17 cellular contexts compared by ENCODE assay signal in genomic region chr2:53210538-53210937, GRCh38.
DNase-seq lines count a peak whose midpoint lies in the region; ATAC-seq and TF ChIP-seq lines count a peak whose summit lies in the region.
"Had no signal": no experiment of that assay in that cellular context is flagged by ENCODE, and none has a peak within 500 bp of the region (broad histone marks: within the 10 kb centered on the region; RNA-seq: fewer than 3 reads in every experiment).

No MANE protein-coding gene starts in this region.

- no peaks in the 10 kb centered on the region for H3K4me1 ChIP-seq in gastrocnemius medialis
- no peaks in the 10 kb centered on the region for H3K4me1 ChIP-seq in osteoblast (ENCODE audit: insufficient read depth, low read length)
- H3K4me1 ChIP-seq: BLaER1 treated with 17β-estradiol and CSF1 and Interleukin-3, amounts not matched to agents 10 nM and 100 nM; uterus had no signal

- H3K27ac Mint-ChIP-seq in natural killer cell treated with Interleukin-12 subunit alpha and Interleukin-12 subunit beta and Interleukin-15 and Interleukin-18, amount 100 ng/mL, for 72 hours, result no peak overlapping the region

- TF ChIP-seq CTCF in fibroblast of villous mesenchyme (IDR thresholded peaks at IDR 0.05; ENCODE audit: insufficient read depth, low read depth, low read length), result peak; percentile 11
- no peak for TF ChIP-seq CTCF in gastrocnemius medialis (IDR thresholded peaks at IDR 0.05 in 4 of 5, conservative IDR thresholded peaks at IDR 0.05 in 1 of 5)
- no peak for TF ChIP-seq CTCF in osteoblast (IDR thresholded peaks at IDR 0.05; ENCODE audit: extremely low read depth, low read depth, low read length)

- H3K36me3 ChIP-seq in gastrocnemius medialis, result no peaks in the 10 kb centered on the region
- no peaks in the 10 kb centered on the region for H3K36me3 ChIP-seq in osteoblast (ENCODE audit: insufficient read depth, low read length)
- H3K36me3 ChIP-seq: BLaER1 treated with 17β-estradiol and CSF1 and Interleukin-3, amounts not matched to agents 10 nM and 100 nM; uterus had no signal

- H2AFZ ChIP-seq in osteoblast (ENCODE audit: low read length), result no peak overlapping the region

- no peaks in the 10 kb centered on the region for H3K9me3 ChIP-seq in gastrocnemius medialis
- H3K9me3 ChIP-seq in osteoblast (ENCODE audit: low read depth, low read length), result no peaks in the 10 kb centered on the region
- H3K9me3 ChIP-seq: uterus had no signal

- H3K4me2 ChIP-seq in osteoblast (ENCODE audit: insufficient read depth, low read length), result no peak overlapping the region
- H3K4me2 ChIP-seq: BLaER1 treated with 17β-estradiol and CSF1 and Interleukin-3, amounts not matched to agents 10 nM and 100 nM had no signal

- DNase-seq in ACHN (peak; percentile 7), HCEC 1CT (peak; percentile 26), RKO (ENCODE audit: low spot score) (peak; percentile 2), fibroblast of villous mesenchyme (ENCODE audit: low read depth) (no peak), gastrocnemius medialis (no peak), osteoblast (ENCODE audit: insufficient read length, low spot score, missing footprints) (no peak)
- DNase-seq in natural killer cell treated with Interleukin-12 subunit alpha and Interleukin-12 subunit beta and Interleukin-15 and Interleukin-18, amount 100 ng/mL, for 72 hours (ENCODE audit: low spot score), result no peak
- DNase-seq: activated effector memory CD4-positive, alpha-beta T cell treated with anti-CD3 and anti-CD28 coated beads, Interleukin-2, amount 50 U/mL, for 16 hours; NCI-H2107; RPMI8226; stimulated activated CD4-positive, alpha-beta T cell treated with anti-CD3 and anti-CD28 coated beads, Interleukin-4, amount 100 ng/mL, for 4 hours; stimulated activated naive CD4-positive, alpha-beta T cell; uterus had no signal

- H3K36me3 Mint-ChIP-seq in natural killer cell treated with Interleukin-12 subunit alpha and Interleukin-12 subunit beta and Interleukin-15 and Interleukin-18, amount 100 ng/mL, for 72 hours, result peaks cover 9% of the 10 kb centered on the region

- H3K27me3 ChIP-seq in gastrocnemius medialis, result no peaks in the 10 kb centered on the region
- no peaks in the 10 kb centered on the region for H3K27me3 ChIP-seq in osteoblast (ENCODE audit: insufficient read depth, low read length)
- H3K27me3 ChIP-seq: BLaER1 treated with 17β-estradiol and CSF1 and Interleukin-3, amounts not matched to agents 10 nM and 100 nM; uterus had no signal

- H3K4me1 Mint-ChIP-seq in natural killer cell treated with Interleukin-12 subunit alpha and Interleukin-12 subunit beta and Interleukin-15 and Interleukin-18, amount 100 ng/mL, for 72 hours (ENCODE audit: low read depth in 2 of 2), result no peaks in the 10 kb centered on the region

- in situ Hi-C loops in ACHN (cut with HindIII; ENCODE audit: low pct_ligation_motif_present, low pct_unique_long_range_greater_than_20kb, low sequenced_read_pairs), result no loop called here
- in situ Hi-C loops in gastrocnemius medialis (cut with MboI; ENCODE audit: low sequenced_read_pairs in 4 of 4), result no loop called here

- H4K20me1 ChIP-seq in osteoblast (ENCODE audit: insufficient read depth, low read length), result no peaks in the 10 kb centered on the region

- no peaks in the 10 kb centered on the region for H3K79me2 ChIP-seq in osteoblast (ENCODE audit: insufficient read depth, low read length)

- H3K4me3 ChIP-seq in fibroblast of villous mesenchyme (ENCODE audit: low read depth, low read length), result no peak overlapping the region
- no peak overlapping the region for H3K4me3 ChIP-seq in gastrocnemius medialis
- no peak overlapping the region for H3K4me3 ChIP-seq in osteoblast (ENCODE audit: insufficient read depth, low read length)
- H3K4me3 ChIP-seq: BLaER1 treated with 17β-estradiol and CSF1 and Interleukin-3, amounts not matched to agents 10 nM and 100 nM; uterus had no signal

- H3K27ac ChIP-seq in gastrocnemius medialis (no peak overlapping the region), osteoblast (ENCODE audit: low read depth, low read length) (no peak overlapping the region)
- H3K27ac ChIP-seq: BLaER1 treated with 17β-estradiol and CSF1 and Interleukin-3, amounts not matched to agents 10 nM and 100 nM; HL-60; uterus had no signal

- H3K4me3 Mint-ChIP-seq in natural killer cell treated with Interleukin-12 subunit alpha and Interleukin-12 subunit beta and Interleukin-15 and Interleukin-18, amount 100 ng/mL, for 72 hours, result no peak overlapping the region

- intact Hi-C loops in gastrocnemius medialis (cut with DNase I; ENCODE audit: low total_unique reads), result no loop called here

- H3K27me3 Mint-ChIP-seq in natural killer cell treated with Interleukin-12 subunit alpha and Interleukin-12 subunit beta and Interleukin-15 and Interleukin-18, amount 100 ng/mL, for 72 hours, result no peaks in the 10 kb centered on the region

- no peak for ATAC-seq in GM19397 (IDR thresholded peaks at IDR 0.05; ENCODE audit: unreplicated experiment)
- ATAC-seq in gastrocnemius medialis, result no peak
- no peak for ATAC-seq in natural killer cell treated with Interleukin-12 subunit alpha and Interleukin-12 subunit beta and Interleukin-15 and Interleukin-18, amount 100 ng/mL, for 72 hours
- ATAC-seq: sciatic nerve had no signal

- H3K9me3 Mint-ChIP-seq in natural killer cell treated with Interleukin-12 subunit alpha and Interleukin-12 subunit beta and Interleukin-15 and Interleukin-18, amount 100 ng/mL, for 72 hours, result peaks cover 7% of the 10 kb centered on the region

- no peak for TF ChIP-seq POLR2A in gastrocnemius medialis (IDR thresholded peaks at IDR 0.05)

Comparison
In these comparisons a context has a peak if more than half of its experiments do, and no peak if none do; other contexts are left out.
1. DNase-seq: peak in ACHN (single experiment), HCEC 1CT (single experiment) and RKO (single experiment); none in fibroblast of villous mesenchyme (single experiment), gastrocnemius medialis (0 of 2), natural killer cell treated with Interleukin-12 subunit alpha and Interleukin-12 subunit beta and Interleukin-15 and Interleukin-18, amount 100 ng/mL, for 72 hours (single experiment) and osteoblast (single experiment).